In genomic region chr12:123726962-123727361, GRCh38 we compare ENCODE assay signal across 24 cellular contexts. TPM values are rescaled to one million over a fixed set of nuclear protein-coding genes. Genes with fewer than 3 reads are reported as not detected.
"Had no signal": no experiment of that assay in that cellular context is flagged by ENCODE, and none has a peak within 500 bp of the region (broad histone marks: within the 10 kb centered on the region; RNA-seq: fewer than 3 reads in every experiment).

No MANE protein-coding gene starts in this region.

- H3K27ac Mint-ChIP-seq: dendritic cell treated with granulocyte-macrophage colony-stimulating factor and Interleukin-4, amounts not matched to agents 40 ng/mL and 50 ng/mL, for 4 days; endodermal cell; memory B cell; natural killer cell; stimulated activated memory B cell treated with anti-CD40 and anti-IgM and Interleukin-4, amounts not matched to agents 10 μg/mL and 1 μg/mL and 100 μg/mL, for 72 hours had no signal

- H3K27me3 Mint-ChIP-seq: dendritic cell treated with granulocyte-macrophage colony-stimulating factor and Interleukin-4, amounts not matched to agents 40 ng/mL and 50 ng/mL, for 4 days; memory B cell; stimulated activated memory B cell treated with anti-CD40 and anti-IgM and Interleukin-4, amounts not matched to agents 10 μg/mL and 1 μg/mL and 100 μg/mL, for 72 hours had no signal

- H3K36me3 ChIP-seq: ovary had no signal

- ATAC-seq: esophagus mucosa; gastrocnemius medialis; natural killer cell; psoas muscle; right cardiac atrium; stimulated activated memory B cell treated with anti-CD40 and anti-IgM and Interleukin-4, amounts not matched to agents 10 μg/mL and 1 μg/mL and 100 μg/mL, for 72 hours had no signal

- H3K4me1 Mint-ChIP-seq: natural killer cell had no signal

- H3K27ac ChIP-seq: epithelial cell of prostate, gastrocnemius medialis, ovary, psoas muscle, sigmoid colon, suprapubic skin, transverse colon, vagina had no signal

- H3K27me3 ChIP-seq: gastrocnemius medialis, ovary, sigmoid colon, suprapubic skin, transverse colon, vagina had no signal

- H3K9me3 Mint-ChIP-seq: dendritic cell treated with granulocyte-macrophage colony-stimulating factor and Interleukin-4, amounts not matched to agents 40 ng/mL and 50 ng/mL, for 4 days; endodermal cell; memory B cell; natural killer cell; stimulated activated memory B cell treated with anti-CD40 and anti-IgM and Interleukin-4, amounts not matched to agents 10 μg/mL and 1 μg/mL and 100 μg/mL, for 72 hours had no signal

- H3K4me3 ChIP-seq: gastrocnemius medialis, lung, ovary, psoas muscle, sigmoid colon, suprapubic skin, transverse colon, vagina had no signal

- DNase-seq: effector CD8-positive, alpha-beta T cell; endodermal cell; foreskin fibroblast; gastrocnemius medialis; head of caudate nucleus; natural killer cell; occipital lobe; ovary; psoas muscle; right cardiac atrium; sigmoid colon; stimulated activated CD4-positive, alpha-beta T cell treated with anti-CD3 and anti-CD28 coated beads, Interleukin-2, amount 100 ng/mL, for 24 hours; stimulated activated CD4-positive, alpha-beta T cell treated with anti-CD3 and anti-CD28 coated beads, Interleukin-4, amount 100 ng/mL, for 24 hours; stimulated activated naive CD8-positive, alpha-beta T cell treated with anti-CD3 and anti-CD28 coated beads, Interleukin-15, Interleukin-2, amounts not matched to agents 100 U/mL and 50 U/mL, for 24 hours; transverse colon had no signal

- H3K9me3 ChIP-seq: gastrocnemius medialis, ovary, psoas muscle, sigmoid colon, suprapubic skin, transverse colon, vagina had no signal

- H3K4me1 ChIP-seq: gastrocnemius medialis, psoas muscle, sigmoid colon, suprapubic skin, transverse colon, vagina had no signal

- H3K4me3 Mint-ChIP-seq: dendritic cell treated with granulocyte-macrophage colony-stimulating factor and Interleukin-4, amounts not matched to agents 40 ng/mL and 50 ng/mL, for 4 days; endodermal cell; memory B cell; natural killer cell; stimulated activated memory B cell treated with anti-CD40 and anti-IgM and Interleukin-4, amounts not matched to agents 10 μg/mL and 1 μg/mL and 100 μg/mL, for 72 hours had no signal

RNA-seq across cellular contexts. Expression of gene DNAH10, which starts 35.1 kb away (rescaled TPM):
- total RNA-seq: glomerular endothelial cell, vagina had no signal
